17 cellular contexts compared by ENCODE assay signal in the genomic region with DNA sequence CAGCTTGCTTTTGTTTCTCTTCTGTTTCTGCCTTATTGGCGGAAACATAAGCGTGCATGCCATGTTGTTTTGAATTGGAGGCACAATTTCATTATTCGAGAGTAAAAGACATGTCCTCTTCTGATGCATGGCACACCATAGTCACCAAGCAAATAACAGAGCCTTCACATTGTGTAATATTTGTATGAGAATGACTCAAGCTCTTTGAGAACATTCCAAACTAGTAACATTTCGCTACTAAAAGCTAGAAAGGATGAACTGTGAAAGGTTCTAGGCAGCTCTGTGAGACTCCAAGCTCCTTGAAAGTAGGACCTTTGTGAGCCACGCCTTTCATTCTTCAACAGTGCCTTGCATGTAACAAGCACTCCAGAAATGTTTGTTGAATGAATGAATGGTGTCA. TPM values are rescaled to one million over a fixed set of nuclear protein-coding genes. Genes with fewer than 3 reads are reported as not detected.
A peak's percentile ranks its signal among the peaks of the same experiment; 100 is the strongest.
DNase-seq lines count a peak whose midpoint lies in the region; ATAC-seq and TF ChIP-seq lines count a peak whose summit lies in the region.
"Had no signal": no experiment of that assay in that cellular context is flagged by ENCODE, and none has a peak within 500 bp of the region (broad histone marks: within the 10 kb centered on the region; RNA-seq: fewer than 3 reads in every experiment).

No MANE protein-coding gene starts in this region.

- H3K9me3 ChIP-seq in PC-9 (ENCODE audit: insufficient read depth, low read depth) (no peaks in the 10 kb centered on the region), fibroblast of lung (ENCODE audit: control insufficient read depth, insufficient read depth, low read depth, low read length) (no peaks in the 10 kb centered on the region)
- H3K9me3 ChIP-seq: BE2C, ovary had no signal

- H3K4me2 ChIP-seq in PC-9: no peak overlapping the region
- no peak overlapping the region for H3K4me2 ChIP-seq in fibroblast of lung (ENCODE audit: extremely low read depth, insufficient read depth, low read length)

- no peaks in the 10 kb centered on the region for H3K36me3 ChIP-seq in PC-9 (ENCODE audit: low read depth)
- no peaks in the 10 kb centered on the region for H3K36me3 ChIP-seq in fibroblast of lung (ENCODE audit: control insufficient read depth, insufficient read depth, low read length)
- H3K36me3 ChIP-seq: ovary had no signal

- intact Hi-C loops in PC-9 (cut with micrococcal nuclease; ENCODE audit: unreplicated experiment): no loop called here
- intact Hi-C loops in sciatic nerve (cut with DNase I): no loop called here

- H3K79me2 ChIP-seq in PC-9 (ENCODE audit: low read depth): no peaks in the 10 kb centered on the region
- no peaks in the 10 kb centered on the region for H3K79me2 ChIP-seq in fibroblast of lung (ENCODE audit: control insufficient read depth, insufficient read depth, low read length)

- POLR2A ChIA-PET in PC-9 (lab: Charles Lee; ENCODE audit: unreplicated experiment): no interaction called here

- BruUV-seq in PC-9 (replicated peaks; lab: Mats Ljungman, UMichigan): no TSS peak

- H3K4me1 ChIP-seq in PC-9 (replicated peaks; ENCODE audit: insufficient read depth) (peaks cover 17% of the 10 kb centered on the region), fibroblast of lung (ENCODE audit: control insufficient read depth, extremely low read depth, insufficient read depth, low read length) (peaks cover 7% of the 10 kb centered on the region)
- H3K4me1 ChIP-seq: BE2C had no signal

- H3K27me3 ChIP-seq in PC-9 (ENCODE audit: insufficient read depth, low read depth) (no peaks in the 10 kb centered on the region), fibroblast of lung (ENCODE audit: control insufficient read depth, insufficient read depth, low read length) (no peaks in the 10 kb centered on the region)
- H3K27me3 ChIP-seq: BE2C, ovary had no signal

- TF ChIP-seq CTCF in PC-9 (conservative IDR thresholded peaks at IDR 0.05) (no peak), fibroblast of lung (conservative IDR thresholded peaks at IDR 0.05 in 1 of 2, IDR thresholded peaks at IDR 0.05 in 1 of 2; ENCODE audit: low read depth in 1 of 2, low read length in 2 of 2) (no peak)

- peaks cover 10% of the 10 kb centered on the region; the same call in 1 of the 2 replicates for H3F3A ChIP-seq in PC-9 (ENCODE audit: insufficient read depth, low read depth)

- H2AFZ ChIP-seq in PC-9 (no peak overlapping the region), fibroblast of lung (ENCODE audit: low read length) (no peak overlapping the region)

- ATAC-seq in sciatic nerve (peak; percentile 28), GM19467 (IDR thresholded peaks at IDR 0.05; ENCODE audit: unreplicated experiment) (no peak), GM21786 (IDR thresholded peaks at IDR 0.05; ENCODE audit: unreplicated experiment) (no peak)

- H4K20me1 ChIP-seq in PC-9 (ENCODE audit: insufficient read depth) (no peaks in the 10 kb centered on the region), fibroblast of lung (ENCODE audit: control insufficient read depth, extremely low read depth, insufficient read depth, low read length) (no peaks in the 10 kb centered on the region)

- 0 out of 2 replicates have a peak overlapping the region, but pooled peaks have one; percentile 3 for H3K27ac ChIP-seq in PC-9
- no peak overlapping the region for H3K27ac ChIP-seq in fibroblast of lung (ENCODE audit: insufficient read depth, low read length)
- H3K27ac ChIP-seq: ovary, skin epidermis had no signal

- no peak overlapping the region for H3K9ac ChIP-seq in fibroblast of lung (ENCODE audit: insufficient read depth, low read length)

- CTCF ChIA-PET in PC-9 (lab: Charles Lee): no interaction called here

- no peaks in the 10 kb centered on the region for H3K9me2 ChIP-seq in PC-9 (ENCODE audit: insufficient read depth)

- no peak overlapping the region for H3K4me3 ChIP-seq in PC-9
- H3K4me3 ChIP-seq in fibroblast of lung (replicated peaks in 1 of 4; ENCODE audit: control extremely low read depth in 1 of 4, insufficient read depth in 1 of 4, low read depth in 3 of 4, low read length in 4 of 4): no peak overlapping the region
- H3K4me3 ChIP-seq: ovary, skin epidermis had no signal

- DNase-seq in GM03348 (ENCODE audit: low spot score): peak; percentile 48
- DNase-seq in PC-9: peak in 1 of 2 experiments; percentile 67
- DNase-seq in fibroblast of lung (ENCODE audit: low read depth in 2 of 2): peak; percentile 53 to 62
- DNase-seq in sciatic nerve (ENCODE audit: low spot score): no peak
- no peak for DNase-seq in NCI-H2227 treated with DMSO at 0.1 percent for 48 hours (lab: John Stamatoyannopoulos, UW)
- DNase-seq in NK-92 (lab: John Stamatoyannopoulos, UW; ENCODE audit: unreplicated experiment): no peak
- DNase-seq: amygdala; BE2C; left cardiac atrium; NCI-H748 treated with DMSO at 0.1 percent for 48 hours; ovary; stimulated activated CD4-positive, alpha-beta T cell treated with anti-CD3 and anti-CD28 coated beads, Interleukin-4, amount 100 ng/mL, for 24 hours; stimulated activated CD8-positive, alpha-beta memory T cell treated with anti-CD3 and anti-CD28 coated beads, Interleukin-4, amount 100 ng/mL, for 48 hours had no signal

RNA-seq across cellular contexts. Expression of a gene that starts 9.2 kb away (rescaled TPM):
- 139 and 140 TPM in 2 replicates for total RNA-seq in PC-9 (2021)
- 7.2 and 9.7 TPM in 2 replicates for total RNA-seq in fibroblast of lung
- 9.8 and 9.9 TPM in 2 replicates for polyA plus RNA-seq in fibroblast of lung
- polyA plus RNA-seq in fibroblast of lung (2012): 7.3 and 8.7 TPM in 2 replicates
- polyA minus RNA-seq in fibroblast of lung (ENCODE audit: low replicate concordance): 7.5 and 9.6 TPM in 2 replicates
- 109 TPM for total RNA-seq in sciatic nerve
- total RNA-seq: myocyte had no signal

Comparison
In these comparisons a context has a peak if more than half of its experiments do, and no peak if none do; other contexts are left out.
1. DNase-seq: peak in GM03348 (single experiment) and fibroblast of lung (2 of 2); none in sciatic nerve (single experiment), NCI-H2227 treated with DMSO at 0.1 percent for 48 hours (single experiment) and NK-92 (single experiment).
2. RNA of a gene that starts 9.2 kb away (total RNA-seq): 139 to 140 TPM in PC-9 and 109 TPM in sciatic nerve (single experiment); 7.2 to 9.7 TPM in fibroblast of lung; every median in the first group is over 10 times any median in the second.